In genomic region chr2:136019304-136019703, GRCh38 we compare ENCODE assay signal across 14 cellular contexts. TPM values are rescaled to one million over a fixed set of nuclear protein-coding genes. Genes with fewer than 3 reads are reported as not detected.
DNase-seq lines count a peak whose midpoint lies in the region; ATAC-seq, FAIRE-seq and TF ChIP-seq lines count a peak whose summit lies in the region.
"Had no signal": no experiment of that assay in that cellular context is flagged by ENCODE, and none has a peak within 500 bp of the region (broad histone marks: within the 10 kb centered on the region; RNA-seq: fewer than 3 reads in every experiment).

No MANE protein-coding gene starts in this region.

- no peak for TF ChIP-seq CTCF in endothelial cell of umbilical vein (IDR thresholded peaks at IDR 0.05; ENCODE audit: extremely low read depth in 1 of 2, insufficient read depth in 1 of 2, low read depth in 1 of 2, low read length in 2 of 2)

- no peak overlapping the region for H3K4me3 ChIP-seq in endothelial cell of umbilical vein (replicated peaks in 1 of 3; ENCODE audit: insufficient read depth in 1 of 3, low read depth in 1 of 3, low read length in 3 of 3)
- H3K4me3 ChIP-seq: Peyer's patch had no signal

- H3K79me2 ChIP-seq in endothelial cell of umbilical vein (ENCODE audit: control insufficient read depth, insufficient read depth, low read length) = no peaks in the 10 kb centered on the region

- ATAC-seq in GM18502 (IDR thresholded peaks at IDR 0.05; ENCODE audit: poor library complexity, unreplicated experiment) (peak; percentile 74), GM21447 (IDR thresholded peaks at IDR 0.05; ENCODE audit: unreplicated experiment) (peak; percentile 73), HG03354 (IDR thresholded peaks at IDR 0.05; ENCODE audit: poor library complexity, severe bottlenecking, unreplicated experiment) (peak; percentile 72), HG02571 (IDR thresholded peaks at IDR 0.05; ENCODE audit: unreplicated experiment) (no peak), HG03571 (IDR thresholded peaks at IDR 0.05; ENCODE audit: unreplicated experiment) (no peak)
- ATAC-seq: left cardiac atrium had no signal

- H3K4me2 ChIP-seq in endothelial cell of umbilical vein (ENCODE audit: insufficient read depth, low read length) = no peak overlapping the region

- dilution Hi-C loops in endothelial cell of umbilical vein (cut with MboI; ENCODE audit: extremely low pct_ligation_motif_present, low sequenced_read_pairs) = no loop called here

- no peak overlapping the region for H3K27ac ChIP-seq in endothelial cell of umbilical vein (ENCODE audit: insufficient read depth, low read depth, low read length)
- H3K27ac ChIP-seq: Peyer's patch had no signal

- H3K36me3 ChIP-seq in endothelial cell of umbilical vein (ENCODE audit: control insufficient read depth in 2 of 2, extremely low read depth in 1 of 2, insufficient read depth in 2 of 2, low read length in 2 of 2) = no peaks in the 10 kb centered on the region
- H3K36me3 ChIP-seq: Peyer's patch had no signal

- no TSS peak for BruUV-seq in endothelial cell of umbilical vein (replicated peaks; lab: Mats Ljungman, UMichigan)

- DNase-seq in endothelial cell of umbilical vein (ENCODE audit: low read depth, low spot score) (no peak), posterior cingulate gyrus (no peak)
- no peak for DNase-seq in stimulated activated naive CD4-positive, alpha-beta T cell treated with Interleukin-2 at 50 U/mL for 16 hours (lab: John Stamatoyannopoulos, UW)
- DNase-seq: activated CD4-positive, alpha-beta T cell treated with anti-CD3 and anti-CD28 coated beads, Interleukin-2, amount 10 ng/mL, durations not matched to agents 24 days and 14 days; erythroblast; left cardiac atrium; NCI-H1092 treated with DMSO at 0.1 percent for 48 hours; Peyer's patch had no signal

- H3K9me3 ChIP-seq in endothelial cell of umbilical vein (replicated peaks; ENCODE audit: control insufficient read depth, insufficient read depth, low read length) = no peaks in the 10 kb centered on the region
- H3K9me3 ChIP-seq: Peyer's patch had no signal

- intact Hi-C loops in endothelial cell of umbilical vein (cut with micrococcal nuclease) (no loop called here), posterior cingulate gyrus (cut with DNase I) (no loop called here)

- POLR2A ChIA-PET in endothelial cell of umbilical vein (lab: Charles Lee) = no interaction called here

- no peak overlapping the region for H3K9ac ChIP-seq in endothelial cell of umbilical vein (replicated peaks; ENCODE audit: extremely low read depth, insufficient read depth, low read length)

- H2AFZ ChIP-seq in endothelial cell of umbilical vein (ENCODE audit: low read depth, low read length) = no peak overlapping the region

- H3K27me3 ChIP-seq in endothelial cell of umbilical vein (ENCODE audit: control insufficient read depth in 2 of 2, insufficient read depth in 2 of 2, low read length in 2 of 2) = peaks cover 15 to 19% of the 10 kb centered on the region in 2 experiments
- H3K27me3 ChIP-seq: Peyer's patch had no signal

- H3K9me1 ChIP-seq in endothelial cell of umbilical vein (replicated peaks; ENCODE audit: control insufficient read depth, extremely low read depth, insufficient read depth, low read length) = no peaks in the 10 kb centered on the region

- no peak for TF ChIP-seq POLR2A in endothelial cell of umbilical vein (IDR thresholded peaks at IDR 0.05; ENCODE audit: low read depth, low read length)

- peaks cover 3% of the 10 kb centered on the region for H3K4me1 ChIP-seq in endothelial cell of umbilical vein (ENCODE audit: control insufficient read depth, extremely low read depth, insufficient read depth, low read length)

- H4K20me1 ChIP-seq in endothelial cell of umbilical vein (replicated peaks; ENCODE audit: control insufficient read depth, extremely low read depth, insufficient read depth, low read length) = no peaks in the 10 kb centered on the region

- CTCF ChIA-PET in endothelial cell of umbilical vein (lab: Charles Lee) = no interaction called here

- FAIRE-seq in endothelial cell of umbilical vein (lab: Jason Lieb, UNC) = no peak
- FAIRE-seq: H54 had no signal

TF ChIP-seq in endothelial cell of umbilical vein, 7 proteins besides CTCF, POLR2A, EP300 and RAD21:
- no peak for TF ChIP-seq POLR2AphosphoS5 (IDR thresholded peaks at IDR 0.05; ENCODE audit: insufficient read depth, low read depth, low read length)
- TF ChIP-seq GATA2 (IDR thresholded peaks at IDR 0.05; ENCODE audit: insufficient read depth, insufficient read length, low read depth, low read length) = peak; percentile 59
- TF ChIP-seq MYC (IDR thresholded peaks at IDR 0.05; ENCODE audit: low read depth, low read length) = no peak

RNA-seq across cellular contexts. Expression of gene DARS1, which starts 33.9 kb away (rescaled TPM):
- 41.5 and 48.8 TPM in 2 replicates for total RNA-seq in endothelial cell of umbilical vein
- polyA plus RNA-seq in endothelial cell of umbilical vein = 17.9 and 20.9 TPM in 2 replicates
- polyA plus RNA-seq in endothelial cell of umbilical vein (2011; cell fraction: cytosol; rRNA removed) = 28.7 and 29.9 TPM in 2 replicates
- polyA plus RNA-seq in endothelial cell of umbilical vein (2011; cell fraction: nucleus; rRNA removed) = 31.4 and 43.1 TPM in 2 replicates
- 40.4 and 47.3 TPM in 2 replicates for polyA plus RNA-seq in endothelial cell of umbilical vein (2012)
- 29.2 and 37.0 TPM in 2 replicates for polyA minus RNA-seq in endothelial cell of umbilical vein
- 32.5 TPM for polyA minus RNA-seq in endothelial cell of umbilical vein (2011; cell fraction: cytosol; rRNA and poly(A)+ RNA removed)
- polyA minus RNA-seq in endothelial cell of umbilical vein (2011; cell fraction: nucleus; rRNA and poly(A)+ RNA removed) = 19.3 and 19.8 TPM in 2 replicates

Comparison
In these comparisons a context has a peak if more than half of its experiments do, and no peak if none do; other contexts are left out.
1. ATAC-seq: peak in GM18502 (single experiment), GM21447 (single experiment) and HG03354 (single experiment); none in HG02571 (single experiment) and HG03571 (single experiment).